ENCODE assay signal across 1 cellular context in genomic region chr7:726084-726853, GRCh38.
A peak's percentile ranks its signal among the peaks of the same experiment; 100 is the strongest.
TF ChIP-seq lines count a peak whose summit lies in the region.

Gene DNAAF5, plus strand, starts transcription at chr7:726699. Its CDS starts 22 bp downstream, at chr7:726721.

TF ChIP-seq in K562, 482 proteins besides CTCF, POLR2A, EP300 and RAD21 (continued from another document and continues in another):
- TF ChIP-seq IRF1 (CRISPR knock-in tag; IDR thresholded peaks at IDR 0.05; ENCODE audit: borderline replicate concordance) = no peak
- 0 out of 4 replicates have a peak, but pooled peaks of 1 of the 2 experiments have one; percentile 34 for TF ChIP-seq TEAD1 (CRISPR knock-in tag; IDR thresholded peaks at IDR 0.05)
- no peak for TF ChIP-seq PHTF2 (CRISPR knock-in tag; IDR thresholded peaks at IDR 0.05)
- peak; percentile 82 for TF ChIP-seq ZNF511 (CRISPR knock-in tag; IDR thresholded peaks at IDR 0.05)
- 0 out of 2 replicates have a peak, but pooled peaks have one; percentile 43 for TF ChIP-seq AFF4 (CRISPR knock-in tag; IDR thresholded peaks at IDR 0.05)
- peak; percentile 97 to 98 for TF ChIP-seq SIN3A (IDR thresholded peaks at IDR 0.05; ENCODE audit: borderline replicate concordance in 2 of 2, control insufficient read depth in 1 of 2, low read depth in 2 of 2, low read length in 2 of 2)
- TF ChIP-seq TRIM24 (IDR thresholded peaks at IDR 0.05) = 0 out of 4 replicates have a peak, but pooled peaks of 1 of the 2 experiments have one; percentile 8
- TF ChIP-seq MLX (CRISPR knock-in tag; conservative IDR thresholded peaks at IDR 0.05) = peak in 1 of 2 experiments; percentile 80; a peak in 1 of 4 replicates
- no peak for TF ChIP-seq FOXO4 (CRISPR knock-in tag; IDR thresholded peaks at IDR 0.05)
- peak; percentile 78 for TF ChIP-seq TAF1 (IDR thresholded peaks at IDR 0.05; ENCODE audit: control insufficient read depth, extremely low read depth, insufficient read depth, low read length, severe bottlenecking)
- no peak for TF ChIP-seq ZNF57 (CRISPR knock-in tag; IDR thresholded peaks at IDR 0.05)
- no peak for TF ChIP-seq SMARCB1 (IDR thresholded peaks at IDR 0.05; ENCODE audit: insufficient read length, low read depth)
- 0 out of 4 replicates have a peak, but pooled peaks of 1 of the 2 experiments have one; percentile 21 for TF ChIP-seq RCOR1 (IDR thresholded peaks at IDR 0.05; ENCODE audit: borderline replicate concordance in 1 of 2, low read depth in 2 of 2, low read length in 2 of 2)
- peak; percentile 55; the same call in 1 of the 2 replicates for TF ChIP-seq BMI1 (IDR thresholded peaks at IDR 0.05; ENCODE audit: low read length)
- no peak for TF ChIP-seq CEBPB (tag; IDR thresholded peaks at IDR 0.05)
- TF ChIP-seq ZFX (CRISPR knock-in tag; IDR thresholded peaks at IDR 0.05) = peak; percentile 86
- no peak for TF ChIP-seq SREBF2 (CRISPR knock-in tag; IDR thresholded peaks at IDR 0.05)
- peak; percentile 29; the same call in 1 of the 2 replicates for TF ChIP-seq SMARCA5 (IDR thresholded peaks at IDR 0.05)
- TF ChIP-seq LCOR (CRISPR knock-in tag; IDR thresholded peaks at IDR 0.05) = no peak
- TF ChIP-seq CSDE1 (IDR thresholded peaks at IDR 0.05) = peak in 1 of 2 experiments; percentile 36; a peak in 1 of 4 replicates
- TF ChIP-seq NFE2 (IDR thresholded peaks at IDR 0.05; ENCODE audit: low read depth) = 0 out of 2 replicates have a peak, but pooled peaks have one; percentile 14
- no peak for TF ChIP-seq BACH1 (tag; IDR thresholded peaks at IDR 0.05)
- no peak for TF ChIP-seq ZNF561 (CRISPR knock-in tag; conservative IDR thresholded peaks at IDR 0.05)
- 0 out of 2 replicates have a peak, but pooled peaks have one; percentile 26 for TF ChIP-seq ZNF764 (CRISPR knock-in tag; IDR thresholded peaks at IDR 0.05; ENCODE audit: low read depth)
- peak; percentile 71 for TF ChIP-seq ELF2 (CRISPR knock-in tag; IDR thresholded peaks at IDR 0.05)
- TF ChIP-seq ZBTB11 (CRISPR knock-in tag; IDR thresholded peaks at IDR 0.05) = peak; percentile 81 to 93 (median 85); a peak in 5 of 6 replicates
- no peak for TF ChIP-seq DACH1 (IDR thresholded peaks at IDR 0.05; ENCODE audit: partially characterized antibody)
- no peak for TF ChIP-seq ZC3H8 (IDR thresholded peaks at IDR 0.05)
- TF ChIP-seq ELF1 (tag; IDR thresholded peaks at IDR 0.05) = peak; percentile 86
- no peak for TF ChIP-seq SETDB1 (IDR thresholded peaks at IDR 0.05; ENCODE audit: low read length)
- TF ChIP-seq FOXP1 (CRISPR knock-in tag; IDR thresholded peaks at IDR 0.05) = peak; percentile 79
- TF ChIP-seq NFIX (CRISPR knock-in tag; IDR thresholded peaks at IDR 0.05; ENCODE audit: low read depth) = no peak
- TF ChIP-seq ZNF551 (CRISPR knock-in tag; IDR thresholded peaks at IDR 0.05) = no peak
- TF ChIP-seq ZFP36 (IDR thresholded peaks at IDR 0.05; ENCODE audit: low read depth, low read length, partially characterized antibody) = no peak
- TF ChIP-seq RFX1 (IDR thresholded peaks at IDR 0.05) = peak; percentile 89
- no peak for TF ChIP-seq SIRT6 (IDR thresholded peaks at IDR 0.05; ENCODE audit: low read depth, low read length)
- TF ChIP-seq PHF20 (IDR thresholded peaks at IDR 0.05; ENCODE audit: partially characterized antibody) = peak; percentile 77
- peak; percentile 81 for TF ChIP-seq USF2 (CRISPR knock-in tag; IDR thresholded peaks at IDR 0.05)
- peak; percentile 68 for TF ChIP-seq ZNF395 (CRISPR knock-in tag; IDR thresholded peaks at IDR 0.05)
- TF ChIP-seq KHSRP (IDR thresholded peaks at IDR 0.05) = no peak
- peak; percentile 72; the same call in 1 of the 2 replicates for TF ChIP-seq ZBTB9 (CRISPR knock-in tag; IDR thresholded peaks at IDR 0.05)
- TF ChIP-seq NFXL1 (CRISPR knock-in tag; IDR thresholded peaks at IDR 0.05) = no peak
- TF ChIP-seq TCF7L2 (IDR thresholded peaks at IDR 0.05; ENCODE audit: low read depth, low read length) = no peak
- TF ChIP-seq KLF1 (tag; IDR thresholded peaks at IDR 0.05) = 0 out of 2 replicates have a peak, but pooled peaks have one; percentile 31
- TF ChIP-seq ZNF75A (CRISPR knock-in tag; IDR thresholded peaks at IDR 0.05) = no peak
- peak; percentile 54; the same call in 1 of the 2 replicates for TF ChIP-seq ELF4 (CRISPR knock-in tag; IDR thresholded peaks at IDR 0.05)
- no peak for TF ChIP-seq CTBP1 (IDR thresholded peaks at IDR 0.05; ENCODE audit: borderline replicate concordance)
- TF ChIP-seq HIVEP1 (CRISPR knock-in tag; IDR thresholded peaks at IDR 0.05) = no peak
- TF ChIP-seq FOXM1 (IDR thresholded peaks at IDR 0.05; ENCODE audit: low read depth) = no peak
- TF ChIP-seq FOXM1 (CRISPR knock-in tag; IDR thresholded peaks at IDR 0.05; ENCODE audit: low read depth) = no peak
- no peak for TF ChIP-seq FOSL1 (tag; conservative IDR thresholded peaks at IDR 0.05)
- TF ChIP-seq NFRKB (IDR thresholded peaks at IDR 0.05; ENCODE audit: low read depth) = peak; percentile 65; the same call in 1 of the 2 replicates
